In genomic region chr19:9140159-9140874, GRCh38 we compare ENCODE assay signal across 1 cellular context.
TF ChIP-seq lines count a peak whose summit lies in the region.

Gene ZNF317, plus strand, starts transcription at chr19:9140397. Its CDS starts 15,620 bp downstream, at chr19:9156017.

TF ChIP-seq in K562, 482 proteins besides CTCF, POLR2A, EP300 and RAD21 (continued from another document and continues in another):
- TF ChIP-seq CHD7 (IDR thresholded peaks at IDR 0.05; ENCODE audit: low read depth, low read length), result no peak
- TF ChIP-seq SIRT6 (IDR thresholded peaks at IDR 0.05; ENCODE audit: low read depth, low read length), result no peak
- peak; percentile 80 for TF ChIP-seq SAP30 (IDR thresholded peaks at IDR 0.05; ENCODE audit: borderline replicate concordance, insufficient read depth, low read depth, low read length, poor library complexity, severe bottlenecking)
- no peak for TF ChIP-seq FIP1L1 (IDR thresholded peaks at IDR 0.05; ENCODE audit: low read depth, low read length, poor library complexity, severe bottlenecking)
- no peak for TF ChIP-seq GTF2A2 (tag; IDR thresholded peaks at IDR 0.05)
- no peak for TF ChIP-seq EWSR1 (IDR thresholded peaks at IDR 0.05; ENCODE audit: borderline replicate concordance, low read depth, partially characterized antibody)
- TF ChIP-seq NFE2L1 (tag; IDR thresholded peaks at IDR 0.05; ENCODE audit: borderline replicate concordance, low read depth), result no peak
- no peak for TF ChIP-seq CEBPZ (IDR thresholded peaks at IDR 0.05; ENCODE audit: borderline replicate concordance, low read depth, low read length)
- TF ChIP-seq MTA1 (IDR thresholded peaks at IDR 0.05; ENCODE audit: borderline replicate concordance), result no peak
- peak; percentile 82 for TF ChIP-seq CREM (IDR thresholded peaks at IDR 0.05; ENCODE audit: low read depth)
- no peak for TF ChIP-seq FOXA1 (IDR thresholded peaks at IDR 0.05; ENCODE audit: borderline replicate concordance)
- TF ChIP-seq E2F8 (IDR thresholded peaks at IDR 0.05; ENCODE audit: low read depth, partially characterized antibody), result no peak
- no peak for TF ChIP-seq PCBP1 (IDR thresholded peaks at IDR 0.05; ENCODE audit: low read depth, low read length, poor library complexity, severe bottlenecking)
- no peak for TF ChIP-seq PTBP1 (IDR thresholded peaks at IDR 0.05; ENCODE audit: low read depth, low read length)
- TF ChIP-seq ZFP1 (CRISPR knock-in tag; IDR thresholded peaks at IDR 0.05), result no peak
- TF ChIP-seq ZEB2 (IDR thresholded peaks at IDR 0.05), result no peak
- TF ChIP-seq ZNF639 (CRISPR knock-in tag; conservative IDR thresholded peaks at IDR 0.05 in 1 of 2, IDR thresholded peaks at IDR 0.05 in 1 of 2), result no peak
- TF ChIP-seq SNIP1 (IDR thresholded peaks at IDR 0.05; ENCODE audit: low read depth), result no peak
- TF ChIP-seq AFF4 (CRISPR knock-in tag; IDR thresholded peaks at IDR 0.05), result no peak
- TF ChIP-seq FOXJ2 (tag; IDR thresholded peaks at IDR 0.05), result 0 out of 2 replicates have a peak, but pooled peaks have one; percentile 39
- no peak for TF ChIP-seq E2F4 (CRISPR knock-in tag; IDR thresholded peaks at IDR 0.05; ENCODE audit: low read depth)
- no peak for TF ChIP-seq SMARCB1 (IDR thresholded peaks at IDR 0.05; ENCODE audit: insufficient read length, low read depth)
- no peak for TF ChIP-seq EZH2 (IDR thresholded peaks at IDR 0.05; ENCODE audit: borderline replicate concordance, low read depth, low read length)
- no peak for TF ChIP-seq FOXP4 (CRISPR knock-in tag; IDR thresholded peaks at IDR 0.05; ENCODE audit: borderline replicate concordance)
- TF ChIP-seq NFE2 (IDR thresholded peaks at IDR 0.05; ENCODE audit: low read depth), result no peak
- 0 out of 2 replicates have a peak, but pooled peaks have one; percentile 21 for TF ChIP-seq PYGO2 (tag; IDR thresholded peaks at IDR 0.05)
- no peak for TF ChIP-seq TRIM24 (IDR thresholded peaks at IDR 0.05)
- no peak for TF ChIP-seq HMG20A (CRISPR knock-in tag; conservative IDR thresholded peaks at IDR 0.05)
